ENCODE assay signal across 8 cellular contexts in the genomic region with DNA sequence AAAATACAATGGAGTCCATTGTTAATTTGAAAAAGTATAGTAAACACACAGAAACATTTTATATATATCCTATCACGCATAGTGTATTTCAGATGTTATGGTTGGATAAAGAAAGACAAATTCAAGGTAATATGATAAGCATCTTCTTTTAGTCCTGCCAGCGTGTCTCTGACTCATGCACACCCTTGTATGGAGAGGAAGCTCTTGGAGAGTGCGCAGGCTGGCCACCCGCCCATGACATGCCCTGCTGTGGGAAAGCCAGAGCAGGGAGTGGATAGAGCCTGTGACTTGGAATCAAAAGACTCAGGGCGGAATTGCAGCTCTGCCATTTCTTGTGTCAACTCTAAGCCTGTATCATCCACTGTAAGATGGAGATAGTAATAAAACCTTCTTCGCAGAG. TPM values are rescaled to one million over a fixed set of nuclear protein-coding genes. Genes with fewer than 3 reads are reported as not detected.
A peak's percentile ranks its signal among the peaks of the same experiment; 100 is the strongest.
DNase-seq lines count a peak whose midpoint lies in the region; ATAC-seq and TF ChIP-seq lines count a peak whose summit lies in the region.

No MANE protein-coding gene starts in this region.

- TF ChIP-seq CTCF in SK-N-SH (IDR thresholded peaks at IDR 0.05): no peak

- H4K20me1 ChIP-seq in GM23248 (ENCODE audit: insufficient read depth): no peaks in the 10 kb centered on the region
- H4K20me1 ChIP-seq in SK-N-SH (ENCODE audit: insufficient read depth): no peaks in the 10 kb centered on the region

- no peak overlapping the region for H3K4me3 ChIP-seq in GM23248
- no peak overlapping the region for H3K4me3 ChIP-seq in SK-N-SH (ENCODE audit: low read depth in 2 of 2, low read length in 1 of 2)
- H3K4me3 ChIP-seq in skeletal muscle tissue (ENCODE audit: low read length in 3 of 3): peak overlapping the region; percentile 7 to 37 (median 25)

- H3K4me1 ChIP-seq in GM23248 (ENCODE audit: insufficient read depth): peaks cover 51% of the 10 kb centered on the region
- H3K4me1 ChIP-seq in SK-N-SH (ENCODE audit: control insufficient read depth in 1 of 2, insufficient read depth in 2 of 2, low read depth in 1 of 2, low read length in 1 of 2): peaks cover 3 to 32% of the 10 kb centered on the region in 2 experiments; a peak in 2 of 4 replicates
- H3K4me1 ChIP-seq in skeletal muscle tissue (ENCODE audit: control insufficient read depth in 3 of 3, insufficient read depth in 3 of 3, low read length in 3 of 3): peaks cover 32 to 44% (median 43%) of the 10 kb centered on the region in 3 donors

- H3K4me2 ChIP-seq in GM23248 (ENCODE audit: unreplicated experiment) (peak overlapping the region; percentile 44), SK-N-SH (peak overlapping the region; percentile 71; the same call in 1 of the 2 replicates)

- CTCF ChIA-PET in SK-N-SH (lab: Yijun Ruan, JAX): interaction anchor here (8.8 kb wide), 1 partner anchor 19 kb away, joined by 49 read pairs; no protein-coding TSS in a partner anchor

- WGBS in GM23248 (ENCODE audit: low coverage in 1 of 2, low lambda C conversion rate in 2 of 2, missing lambda C conversion rate in 2 of 2), 2 experiments: 7 to 10% methylated on average over 6 of the region's 6 CpGs
- 23% methylated on average over 6 of the region's 6 CpGs for WGBS in SK-N-SH (ENCODE audit: low lambda C conversion rate)

- in situ Hi-C loops in GM23248 (cut with MboI): no loop called here

- POLR2A ChIA-PET in SK-N-SH (lab: Yijun Ruan, JAX): no interaction called here

- H3F3A ChIP-seq in GM23248 (ENCODE audit: insufficient read depth) (peaks cover 48% of the 10 kb centered on the region), SK-N-SH (replicated peaks; ENCODE audit: insufficient read depth) (peaks cover 49% of the 10 kb centered on the region)

- TF ChIP-seq RAD21 in SK-N-SH (IDR thresholded peaks at IDR 0.05; ENCODE audit: low read length): no peak

- H2AFZ ChIP-seq in GM23248: peak overlapping the region; percentile 70
- peak overlapping the region; percentile 89; the same call in 1 of the 2 replicates for H2AFZ ChIP-seq in SK-N-SH (ENCODE audit: low read depth)

- H3K9me3 ChIP-seq in GM23248 (ENCODE audit: low read depth) (no peaks in the 10 kb centered on the region), SK-N-SH (no peaks in the 10 kb centered on the region), skeletal muscle tissue (ENCODE audit: control insufficient read depth in 3 of 3, low read length in 3 of 3) (no peaks in the 10 kb centered on the region)

- H3K9ac ChIP-seq in GM23248 (peak overlapping the region; percentile 77), SK-N-SH (peak overlapping the region; percentile 29; the same call in 1 of the 2 replicates), skeletal muscle tissue (ENCODE audit: low read depth in 1 of 3, low read length in 3 of 3) (peak overlapping the region; percentile 52 to 76 (median 58))

- DNase-seq in GM23248: peak; percentile 98
- peak; percentile 34 for DNase-seq in SK-N-SH
- peak; percentile 47 for DNase-seq in globus pallidus (ENCODE audit: low spot score)
- no peak for DNase-seq in NCI-H1694 (lab: John Stamatoyannopoulos, UW)
- no peak for DNase-seq in NCI-H748 (lab: John Stamatoyannopoulos, UW; ENCODE audit: unreplicated experiment)
- DNase-seq in activated CD4-positive, alpha-beta T cell treated with anti-CD3 and anti-CD28 coated beads, Interleukin-2, amount 50 U/mL, for 1 hour: no peak

- H3K36me3 ChIP-seq in GM23248 (ENCODE audit: low read depth): no peaks in the 10 kb centered on the region
- H3K36me3 ChIP-seq in SK-N-SH (replicated peaks in 1 of 2; ENCODE audit: control insufficient read depth in 1 of 2, insufficient read depth in 2 of 2, low read length in 1 of 2): no peaks in the 10 kb centered on the region
- no peaks in the 10 kb centered on the region for H3K36me3 ChIP-seq in skeletal muscle tissue (ENCODE audit: control insufficient read depth in 3 of 3, insufficient read depth in 3 of 3, low read length in 3 of 3)

- H3K9me2 ChIP-seq in GM23248 (ENCODE audit: insufficient read depth) (no peaks in the 10 kb centered on the region), SK-N-SH (no peaks in the 10 kb centered on the region)

- no peaks in the 10 kb centered on the region for H3K79me2 ChIP-seq in GM23248 (ENCODE audit: insufficient read depth)
- no peaks in the 10 kb centered on the region for H3K79me2 ChIP-seq in SK-N-SH (ENCODE audit: insufficient read depth)

- TF ChIP-seq EP300 in SK-N-SH (IDR thresholded peaks at IDR 0.05; ENCODE audit: borderline replicate concordance in 1 of 2, low read depth in 1 of 2, low read length in 1 of 2): no peak; a peak in 1 of 4 replicates

- H3K27ac ChIP-seq in GM23248 (peak overlapping the region; percentile 89), SK-N-SH (ENCODE audit: low read depth in 2 of 2, low read length in 1 of 2) (peak overlapping the region; percentile 11 to 91; a peak in 3 of 4 replicates), skeletal muscle tissue (ENCODE audit: low read depth, low read length) (peak overlapping the region; percentile 91)

- ATAC-seq in HG03025 (IDR thresholded peaks at IDR 0.05; ENCODE audit: low FRiP score, unreplicated experiment): no peak

- no peaks in the 10 kb centered on the region for H3K27me3 ChIP-seq in GM23248 (replicated peaks; ENCODE audit: insufficient read depth)
- no peaks in the 10 kb centered on the region for H3K27me3 ChIP-seq in SK-N-SH (ENCODE audit: insufficient read depth)
- no peaks in the 10 kb centered on the region for H3K27me3 ChIP-seq in skeletal muscle tissue (ENCODE audit: control insufficient read depth in 3 of 3, insufficient read depth in 3 of 3, low read length in 3 of 3)

TF ChIP-seq in SK-N-SH, 30 proteins besides CTCF, POLR2A, EP300 and RAD21 (continues in another document):
- TF ChIP-seq NFIC (IDR thresholded peaks at IDR 0.05; ENCODE audit: borderline replicate concordance): peak; percentile 78
- no peak for TF ChIP-seq MXI1 (IDR thresholded peaks at IDR 0.05; ENCODE audit: low read depth, low read length)
- TF ChIP-seq TEAD4 (IDR thresholded peaks at IDR 0.05; ENCODE audit: borderline replicate concordance, insufficient read depth): no peak
- TF ChIP-seq, protein P1, sequence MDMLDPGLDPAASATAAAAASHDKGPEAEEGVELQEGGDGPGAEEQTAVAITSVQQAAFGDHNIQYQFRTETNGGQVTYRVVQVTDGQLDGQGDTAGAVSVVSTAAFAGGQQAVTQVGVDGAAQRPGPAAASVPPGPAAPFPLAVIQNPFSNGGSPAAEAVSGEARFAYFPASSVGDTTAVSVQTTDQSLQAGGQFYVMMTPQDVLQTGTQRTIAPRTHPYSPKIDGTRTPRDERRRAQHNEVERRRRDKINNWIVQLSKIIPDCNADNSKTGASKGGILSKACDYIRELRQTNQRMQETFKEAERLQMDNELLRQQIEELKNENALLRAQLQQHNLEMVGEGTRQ (IDR thresholded peaks at IDR 0.05; ENCODE audit: borderline replicate concordance, low read depth, low read length): no peak
- TF ChIP-seq MEF2A (IDR thresholded peaks at IDR 0.05; ENCODE audit: borderline replicate concordance, low read depth): no peak
- no peak for TF ChIP-seq SMC3 (IDR thresholded peaks at IDR 0.05; ENCODE audit: low read depth, low read length)
- peak; percentile 70 for TF ChIP-seq NRF1 (IDR thresholded peaks at IDR 0.05; ENCODE audit: low read depth, low read length)
- no peak for TF ChIP-seq ELF1 (IDR thresholded peaks at IDR 0.05)
- peak; percentile 64; the same call in 1 of the 2 replicates for TF ChIP-seq RXRA (IDR thresholded peaks at IDR 0.05; ENCODE audit: borderline replicate concordance, low read depth)
- 0 out of 2 replicates have a peak, but pooled peaks have one; percentile 29 for TF ChIP-seq REST (IDR thresholded peaks at IDR 0.05; ENCODE audit: low read depth, low read length)

RNA-seq across cellular contexts. Expression of gene COPG1, which starts 23.0 kb away (rescaled TPM):
- 298 and 328 TPM in 2 replicates for total RNA-seq in GM23248 (2014; rRNA removed; shearing (Covaris generic))
- polyA plus RNA-seq in GM23248 (2016; fragmentation: Nextera tagmentation; extraction: Ambion mirVana): 254 and 265 TPM in 2 replicates
- 111 and 114 TPM in 2 replicates for polyA plus RNA-seq in SK-N-SH (2012; rRNA removed)
- polyA plus RNA-seq in SK-N-SH (2012; cell fraction: cytosol; rRNA removed): 96.5 and 100 TPM in 2 replicates
- 112 and 138 TPM in 2 replicates for polyA plus RNA-seq in SK-N-SH (2012; cell fraction: nucleus; rRNA removed)
- total RNA-seq in skeletal muscle tissue: 120 TPM

RNA-seq across cellular contexts. Expression of gene CNBP, which starts 42.7 kb away (rescaled TPM):
- total RNA-seq in GM23248 (2014; rRNA removed; shearing (Covaris generic)): 224 and 240 TPM in 2 replicates
- polyA plus RNA-seq in GM23248 (2016; fragmentation: Nextera tagmentation; extraction: Ambion mirVana): 373 and 386 TPM in 2 replicates
- polyA plus RNA-seq in SK-N-SH (2012; rRNA removed): 240 and 279 TPM in 2 replicates
- polyA plus RNA-seq in SK-N-SH (2012; cell fraction: cytosol; rRNA removed): 305 and 321 TPM in 2 replicates
- polyA plus RNA-seq in SK-N-SH (2012; cell fraction: nucleus; rRNA removed): 94.3 and 162 TPM in 2 replicates
- 228 TPM for total RNA-seq in skeletal muscle tissue

RNA-seq across cellular contexts. Expression of gene HMCES, which starts 52.3 kb away (rescaled TPM):
- 10.6 and 12.5 TPM in 2 replicates for total RNA-seq in GM23248 (2014; rRNA removed; shearing (Covaris generic))
- polyA plus RNA-seq in GM23248 (2016; fragmentation: Nextera tagmentation; extraction: Ambion mirVana) (33.2 and 33.5 TPM in 2 replicates), SK-N-SH (2012; rRNA removed) (29.0 and 32.4 TPM in 2 replicates)
- 33.5 and 34.7 TPM in 2 replicates for polyA plus RNA-seq in SK-N-SH (2012; cell fraction: cytosol; rRNA removed)
- 22.5 and 25.0 TPM in 2 replicates for polyA plus RNA-seq in SK-N-SH (2012; cell fraction: nucleus; rRNA removed)
- 17.2 TPM for total RNA-seq in skeletal muscle tissue

Comparison
In these comparisons a context has a peak if more than half of its experiments do, and no peak if none do; other contexts are left out.
1. DNase-seq: peak in GM23248 (single experiment), SK-N-SH (single experiment) and globus pallidus (single experiment); none in NCI-H1694 (single experiment), NCI-H748 (single experiment) and activated CD4-positive, alpha-beta T cell treated with anti-CD3 and anti-CD28 coated beads, Interleukin-2, amount 50 U/mL, for 1 hour (single experiment).
2. H3K4me3 ChIP-seq: peak in skeletal muscle tissue (3 of 3); none in GM23248 (single experiment) and SK-N-SH (0 of 2).
3. Peak in every context shown above with its lines, with median percentiles within 50 percentile points of each other: H3K27ac ChIP-seq and H3K9ac ChIP-seq.